Comparison of ENCODE assay signal across 20 cellular contexts in genomic region chr4:100083289-100083688, GRCh38.
DNase-seq lines count a peak whose midpoint lies in the region; ATAC-seq, FAIRE-seq and TF ChIP-seq lines count a peak whose summit lies in the region.
"Had no signal": no experiment of that assay in that cellular context is flagged by ENCODE, and none has a peak within 500 bp of the region (broad histone marks: within the 10 kb centered on the region; RNA-seq: fewer than 3 reads in every experiment).

No MANE protein-coding gene starts in this region.

- TF ChIP-seq CTCF in natural killer cell (IDR thresholded peaks at IDR 0.05): no peak
- TF ChIP-seq CTCF in kidney (IDR thresholded peaks at IDR 0.05; ENCODE audit: borderline replicate concordance, extremely low read depth, insufficient read depth): no peak

- no peaks in the 10 kb centered on the region for H3K9me3 ChIP-seq in kidney (ENCODE audit: control insufficient read depth in 1 of 2, low read length in 2 of 2)
- H3K9me3 ChIP-seq in CD8-positive, alpha-beta memory T cell (ENCODE audit: low read length): no peaks in the 10 kb centered on the region
- H3K9me3 ChIP-seq: gastroesophageal sphincter, left ventricle myocardium inferior, thoracic aorta had no signal

- H3K36me3 ChIP-seq in kidney (ENCODE audit: control insufficient read depth in 1 of 2, insufficient read depth in 2 of 2, low read length in 2 of 2): no peaks in the 10 kb centered on the region
- H3K36me3 ChIP-seq in CD8-positive, alpha-beta memory T cell (ENCODE audit: insufficient read depth, low read length): no peaks in the 10 kb centered on the region
- H3K36me3 ChIP-seq: gastroesophageal sphincter, left ventricle myocardium inferior, thoracic aorta had no signal

- H3K36me3 Mint-ChIP-seq in natural killer cell treated with Interleukin-12 subunit alpha and Interleukin-12 subunit beta and Interleukin-15 and Interleukin-18, amount 100 ng/mL, for 72 hours: peaks cover 11% of the 10 kb centered on the region
- H3K36me3 Mint-ChIP-seq in natural killer cell: no peaks in the 10 kb centered on the region
- peaks cover 0 to 4% of the 10 kb centered on the region in 2 donors for H3K36me3 Mint-ChIP-seq in stimulated activated naive B cell treated with anti-CD40 and anti-IgM and Interleukin-4, amounts not matched to agents 10 μg/mL and 1 μg/mL and 100 μg/mL, for 72 hours
- H3K36me3 Mint-ChIP-seq in CD8-positive, alpha-beta memory T cell: no peaks in the 10 kb centered on the region

- FAIRE-seq in kidney (lab: Jason Lieb, UNC): no peak

- intact Hi-C loops in natural killer cell (cut with micrococcal nuclease): no loop called here
- intact Hi-C loops in kidney (cut with DNase I): no loop called here

- no peak overlapping the region for H3K4me3 ChIP-seq in kidney (ENCODE audit: low read length in 2 of 2)
- H3K4me3 ChIP-seq in CD8-positive, alpha-beta memory T cell (ENCODE audit: low read length): no peak overlapping the region
- H3K4me3 ChIP-seq: gastroesophageal sphincter, left ventricle myocardium inferior, SK-N-MC, thoracic aorta had no signal

- POLR2A ChIA-PET in CD8-positive, alpha-beta memory T cell (lab: Charles Lee): no interaction called here

- H3K4me3 Mint-ChIP-seq in natural killer cell treated with Interleukin-12 subunit alpha and Interleukin-12 subunit beta and Interleukin-15 and Interleukin-18, amount 100 ng/mL, for 72 hours: peak overlapping the region; percentile 26
- H3K4me3 Mint-ChIP-seq in natural killer cell: no peak overlapping the region
- H3K4me3 Mint-ChIP-seq in stimulated activated naive B cell treated with anti-CD40 and anti-IgM and Interleukin-4, amounts not matched to agents 10 μg/mL and 1 μg/mL and 100 μg/mL, for 72 hours: no peak overlapping the region
- H3K4me3 Mint-ChIP-seq in CD8-positive, alpha-beta memory T cell: no peak overlapping the region

- CTCF ChIA-PET in CD8-positive, alpha-beta memory T cell (lab: Charles Lee): interaction anchor here (0.8 to 1.7 kb wide), 2 partner anchors 10 to 12 kb away, joined by 4 to 15 read pairs; no protein-coding TSS in a partner anchor

- no peak overlapping the region for H3K27ac ChIP-seq in kidney (ENCODE audit: low read depth in 2 of 2, low read length in 2 of 2)
- no peak overlapping the region for H3K27ac ChIP-seq in CD8-positive, alpha-beta memory T cell (ENCODE audit: low read depth, low read length)
- H3K27ac ChIP-seq: gastroesophageal sphincter, HL-60, left ventricle myocardium inferior, SK-N-MC, thoracic aorta had no signal

- no peaks in the 10 kb centered on the region for H3K27me3 ChIP-seq in CD8-positive, alpha-beta memory T cell (ENCODE audit: insufficient read depth, low read length, poor library complexity, severe bottlenecking)
- H3K27me3 ChIP-seq: gastroesophageal sphincter had no signal

- ATAC-seq in natural killer cell treated with Interleukin-12 subunit alpha and Interleukin-12 subunit beta and Interleukin-15 and Interleukin-18, amount 100 ng/mL, for 72 hours: no peak
- ATAC-seq in natural killer cell (no peak), GM21723 (IDR thresholded peaks at IDR 0.05; ENCODE audit: unreplicated experiment) (peak; percentile 52), HG03378 (IDR thresholded peaks at IDR 0.05; ENCODE audit: unreplicated experiment) (peak; percentile 41)
- peak; percentile 60 to 64 for ATAC-seq in stimulated activated naive B cell treated with anti-CD40 and anti-IgM and Interleukin-4, amounts not matched to agents 10 μg/mL and 1 μg/mL and 100 μg/mL, for 72 hours (replicated peaks)
- ATAC-seq: gastroesophageal sphincter, sciatic nerve had no signal

- DNase-seq in natural killer cell treated with Interleukin-12 subunit alpha and Interleukin-12 subunit beta and Interleukin-15 and Interleukin-18, amount 100 ng/mL, for 72 hours (ENCODE audit: low spot score): no peak
- DNase-seq in natural killer cell (no peak), kidney (no peak), kidney tubule cell (ENCODE audit: low spot score) (no peak)
- no peak for DNase-seq in stimulated activated naive B cell treated with anti-CD40 and anti-IgM and Interleukin-4, amounts not matched to agents 10 μg/mL and 1 μg/mL and 100 μg/mL, for 72 hours
- DNase-seq in CD8-positive, alpha-beta memory T cell: no peak
- DNase-seq: activated CD4-positive, alpha-beta T cell treated with anti-CD3 and anti-CD28 coated beads, Interleukin-2, amount 50 U/mL, for 1 hour; activated effector memory CD4-positive, alpha-beta T cell treated with Interleukin-2 at 50 U/mL for 16 hours; left ventricle myocardium inferior; NCI-H2107; NCI-H69; occipital lobe; T1000 had no signal

- H3K4me1 Mint-ChIP-seq in natural killer cell treated with Interleukin-12 subunit alpha and Interleukin-12 subunit beta and Interleukin-15 and Interleukin-18, amount 100 ng/mL, for 72 hours (ENCODE audit: low read depth in 2 of 2): peaks cover 43 to 49% of the 10 kb centered on the region in 2 donors
- peaks cover 15 to 17% of the 10 kb centered on the region in 2 donors for H3K4me1 Mint-ChIP-seq in natural killer cell
- H3K4me1 Mint-ChIP-seq in stimulated activated naive B cell treated with anti-CD40 and anti-IgM and Interleukin-4, amounts not matched to agents 10 μg/mL and 1 μg/mL and 100 μg/mL, for 72 hours: peaks cover 20 to 30% of the 10 kb centered on the region in 2 donors
- H3K4me1 Mint-ChIP-seq in CD8-positive, alpha-beta memory T cell: peaks cover 8 to 14% (median 10%) of the 10 kb centered on the region in 3 donors

- peak overlapping the region; percentile 22 to 87 for H3K27ac Mint-ChIP-seq in natural killer cell treated with Interleukin-12 subunit alpha and Interleukin-12 subunit beta and Interleukin-15 and Interleukin-18, amount 100 ng/mL, for 72 hours
- H3K27ac Mint-ChIP-seq in natural killer cell: no peak overlapping the region
- H3K27ac Mint-ChIP-seq in stimulated activated naive B cell treated with anti-CD40 and anti-IgM and Interleukin-4, amounts not matched to agents 10 μg/mL and 1 μg/mL and 100 μg/mL, for 72 hours: no peak overlapping the region
- no peak overlapping the region for H3K27ac Mint-ChIP-seq in CD8-positive, alpha-beta memory T cell

- no peaks in the 10 kb centered on the region for H3K27me3 Mint-ChIP-seq in natural killer cell treated with Interleukin-12 subunit alpha and Interleukin-12 subunit beta and Interleukin-15 and Interleukin-18, amount 100 ng/mL, for 72 hours
- no peaks in the 10 kb centered on the region for H3K27me3 Mint-ChIP-seq in natural killer cell (ENCODE audit: low read depth in 2 of 2)
- peaks cover 7 to 15% of the 10 kb centered on the region in 2 donors for H3K27me3 Mint-ChIP-seq in stimulated activated naive B cell treated with anti-CD40 and anti-IgM and Interleukin-4, amounts not matched to agents 10 μg/mL and 1 μg/mL and 100 μg/mL, for 72 hours
- H3K27me3 Mint-ChIP-seq in CD8-positive, alpha-beta memory T cell: peaks cover 0 to 2% of the 10 kb centered on the region in 2 donors

- no peak overlapping the region for H3K9ac ChIP-seq in kidney (ENCODE audit: low read length in 2 of 2)

- peaks cover 9% of the 10 kb centered on the region for H3K9me3 Mint-ChIP-seq in natural killer cell treated with Interleukin-12 subunit alpha and Interleukin-12 subunit beta and Interleukin-15 and Interleukin-18, amount 100 ng/mL, for 72 hours
- no peaks in the 10 kb centered on the region for H3K9me3 Mint-ChIP-seq in natural killer cell
- peaks cover 0 to 3% of the 10 kb centered on the region in 2 donors for H3K9me3 Mint-ChIP-seq in stimulated activated naive B cell treated with anti-CD40 and anti-IgM and Interleukin-4, amounts not matched to agents 10 μg/mL and 1 μg/mL and 100 μg/mL, for 72 hours
- H3K9me3 Mint-ChIP-seq in CD8-positive, alpha-beta memory T cell: no peaks in the 10 kb centered on the region

- H3K4me1 ChIP-seq in kidney (ENCODE audit: control insufficient read depth in 1 of 2, insufficient read depth in 1 of 2, low read depth in 1 of 2, low read length in 2 of 2): no peaks in the 10 kb centered on the region
- H3K4me1 ChIP-seq in CD8-positive, alpha-beta memory T cell (ENCODE audit: insufficient read depth, low read length): no peaks in the 10 kb centered on the region
- H3K4me1 ChIP-seq: gastroesophageal sphincter, left ventricle myocardium inferior had no signal

Comparison
In these comparisons a context has a peak if more than half of its experiments do, and no peak if none do; other contexts are left out.
1. H3K27ac Mint-ChIP-seq: peak in natural killer cell treated with Interleukin-12 subunit alpha and Interleukin-12 subunit beta and Interleukin-15 and Interleukin-18, amount 100 ng/mL, for 72 hours (2 of 2); none in natural killer cell (0 of 2), stimulated activated naive B cell treated with anti-CD40 and anti-IgM and Interleukin-4, amounts not matched to agents 10 μg/mL and 1 μg/mL and 100 μg/mL, for 72 hours (single experiment) and CD8-positive, alpha-beta memory T cell (0 of 8).
2. ATAC-seq: peak in GM21723 (single experiment), HG03378 (single experiment) and stimulated activated naive B cell treated with anti-CD40 and anti-IgM and Interleukin-4, amounts not matched to agents 10 μg/mL and 1 μg/mL and 100 μg/mL, for 72 hours (2 of 2); none in natural killer cell treated with Interleukin-12 subunit alpha and Interleukin-12 subunit beta and Interleukin-15 and Interleukin-18, amount 100 ng/mL, for 72 hours (0 of 2) and natural killer cell (0 of 3).